Comparison of ENCODE assay signal across 8 cellular contexts in genomic region chr1:81799939-81800740, GRCh38. TPM values are rescaled to one million over a fixed set of nuclear protein-coding genes. Genes with fewer than 3 reads are reported as not detected.
DNase-seq lines count a peak whose midpoint lies in the region; ATAC-seq, FAIRE-seq and TF ChIP-seq lines count a peak whose summit lies in the region.

No MANE protein-coding gene starts in this region.

- no peaks in the 10 kb centered on the region for H3K9me3 Mint-ChIP-seq in stimulated activated memory B cell treated with anti-CD40 and anti-IgM and Interleukin-4, amounts not matched to agents 10 μg/mL and 1 μg/mL and 100 μg/mL, for 72 hours
- peaks cover 0 to 4% (median 0%) of the 10 kb centered on the region in 11 donors for H3K9me3 Mint-ChIP-seq in naive thymus-derived CD4-positive, alpha-beta T cell

- H3K27ac ChIP-seq in GM12878 (ENCODE audit: control insufficient read depth, insufficient read depth) = no peak overlapping the region
- no peak overlapping the region for H3K27ac ChIP-seq in naive thymus-derived CD4-positive, alpha-beta T cell (ENCODE audit: low read depth, low read length)

- H3K36me3 ChIP-seq in GM12878 (ENCODE audit: control insufficient read depth in 2 of 2, insufficient read depth in 2 of 2, low read length in 1 of 2) = no peaks in the 10 kb centered on the region
- no peaks in the 10 kb centered on the region for H3K36me3 ChIP-seq in naive thymus-derived CD4-positive, alpha-beta T cell (ENCODE audit: control insufficient read depth in 2 of 3, insufficient read depth in 3 of 3, low read length in 3 of 3)

- TF ChIP-seq CTCF in GM12878 (IDR thresholded peaks at IDR 0.05 in 2 of 3, conservative IDR thresholded peaks at IDR 0.05 in 1 of 3; ENCODE audit: control insufficient read depth in 2 of 3, extremely low read depth in 1 of 3, insufficient read depth in 1 of 3, low read depth in 3 of 3, low read length in 3 of 3) = no peak

- CTCF ChIA-PET in GM12878 (lab: Yijun Ruan, JAX) = interaction anchor here (0.7 to 2.9 kb wide), 3 partner anchors 9 to 250 kb away, joined by 3 to 13 read pairs (median 3); no protein-coding TSS in a partner anchor
- CTCF ChIA-PET in naive thymus-derived CD4-positive, alpha-beta T cell (lab: Charles Lee) = no interaction called here

- peaks cover 40% of the 10 kb centered on the region for H3K27me3 Mint-ChIP-seq in stimulated activated memory B cell treated with anti-CD40 and anti-IgM and Interleukin-4, amounts not matched to agents 10 μg/mL and 1 μg/mL and 100 μg/mL, for 72 hours
- peaks cover 38 to 56% (median 43%) of the 10 kb centered on the region in 5 donors for H3K27me3 Mint-ChIP-seq in naive thymus-derived CD4-positive, alpha-beta T cell

- POLR2A ChIA-PET in GM12878 (lab: Charles Lee) = no interaction called here
- POLR2A ChIA-PET in naive thymus-derived CD4-positive, alpha-beta T cell (lab: Charles Lee) = no interaction called here

- DNase-seq in DMS79 (lab: John Stamatoyannopoulos, UW) (peak; percentile 46), NCI-H1105 (lab: John Stamatoyannopoulos, UW) (peak; percentile 70), GM12878 (ENCODE audit: low read depth, low spot score) (no peak), iPS-NIHi7 (ENCODE audit: extremely low spot score) (peak; percentile 73), SIG-M5 treated with dmso at 0.1 percent for 504 hours (lab: John Stamatoyannopoulos, UW; ENCODE audit: unreplicated experiment) (no peak)
- DNase-seq in naive thymus-derived CD4-positive, alpha-beta T cell = no peak

- 0 out of 3 replicates have a peak, but pooled peaks have one; percentile 14 for ATAC-seq in GM12878
- no peak for ATAC-seq in stimulated activated memory B cell treated with anti-CD40 and anti-IgM and Interleukin-4, amounts not matched to agents 10 μg/mL and 1 μg/mL and 100 μg/mL, for 72 hours
- ATAC-seq in naive thymus-derived CD4-positive, alpha-beta T cell = no peak
- ATAC-seq in HG02623 (IDR thresholded peaks at IDR 0.05; ENCODE audit: unreplicated experiment) = no peak

- TF ChIP-seq RAD21 in GM12878 (IDR thresholded peaks at IDR 0.05; ENCODE audit: insufficient read depth, low read depth, low read length) = no peak

- no peak for TF ChIP-seq POLR2A in GM12878 (IDR thresholded peaks at IDR 0.05; ENCODE audit: low read depth, low read length)

- H4K20me1 ChIP-seq in GM12878 (ENCODE audit: control insufficient read depth, insufficient read depth) = no peaks in the 10 kb centered on the region

- peaks cover 18% of the 10 kb centered on the region for H3K4me1 Mint-ChIP-seq in stimulated activated memory B cell treated with anti-CD40 and anti-IgM and Interleukin-4, amounts not matched to agents 10 μg/mL and 1 μg/mL and 100 μg/mL, for 72 hours
- peaks cover 0 to 18% (median 6%) of the 10 kb centered on the region in 7 donors for H3K4me1 Mint-ChIP-seq in naive thymus-derived CD4-positive, alpha-beta T cell

- H2AFZ ChIP-seq in GM12878 (ENCODE audit: control insufficient read depth, low read depth, low read length) = no peak overlapping the region

- in situ Hi-C loops in GM12878 (cut with MboI) = no loop called here

- H3K36me3 Mint-ChIP-seq in stimulated activated memory B cell treated with anti-CD40 and anti-IgM and Interleukin-4, amounts not matched to agents 10 μg/mL and 1 μg/mL and 100 μg/mL, for 72 hours = no peaks in the 10 kb centered on the region
- H3K36me3 Mint-ChIP-seq in naive thymus-derived CD4-positive, alpha-beta T cell = peaks cover 0 to 5% (median 0%) of the 10 kb centered on the region in 5 donors

- no peaks in the 10 kb centered on the region for H3K9me3 ChIP-seq in GM12878 (replicated peaks; ENCODE audit: control insufficient read depth, insufficient read depth, low read length)
- H3K9me3 ChIP-seq in naive thymus-derived CD4-positive, alpha-beta T cell (ENCODE audit: control insufficient read depth in 2 of 3, low read length in 3 of 3) = no peaks in the 10 kb centered on the region

- FAIRE-seq in GM12878 (lab: Jason Lieb, UNC) = no peak

- peaks cover 10 to 11% of the 10 kb centered on the region in 2 experiments for H3K27me3 ChIP-seq in GM12878 (replicated peaks in 1 of 2; ENCODE audit: control insufficient read depth in 2 of 2, insufficient read depth in 2 of 2, low read length in 1 of 2)
- H3K27me3 ChIP-seq in naive thymus-derived CD4-positive, alpha-beta T cell (ENCODE audit: control insufficient read depth in 2 of 2, insufficient read depth in 2 of 2, low read length in 2 of 2) = no peaks in the 10 kb centered on the region

- no peak overlapping the region for H3K9ac ChIP-seq in GM12878 (ENCODE audit: control insufficient read depth, insufficient read depth, low read length)

- no peaks in the 10 kb centered on the region for H3K79me2 ChIP-seq in GM12878 (ENCODE audit: control insufficient read depth, insufficient read depth, low read length)

- no peaks in the 10 kb centered on the region for H3K4me1 ChIP-seq in GM12878 (ENCODE audit: control insufficient read depth, insufficient read depth, low read length)
- no peaks in the 10 kb centered on the region for H3K4me1 ChIP-seq in naive thymus-derived CD4-positive, alpha-beta T cell (ENCODE audit: control insufficient read depth in 2 of 2, insufficient read depth in 2 of 2, low read length in 2 of 2)

- H3K27ac Mint-ChIP-seq in stimulated activated memory B cell treated with anti-CD40 and anti-IgM and Interleukin-4, amounts not matched to agents 10 μg/mL and 1 μg/mL and 100 μg/mL, for 72 hours = no peak overlapping the region
- no peak overlapping the region for H3K27ac Mint-ChIP-seq in naive thymus-derived CD4-positive, alpha-beta T cell

- TF ChIP-seq EP300 in GM12878 (IDR thresholded peaks at IDR 0.05; ENCODE audit: borderline replicate concordance in 1 of 2, control insufficient read depth in 1 of 2, low read depth in 2 of 2, low read length in 2 of 2) = no peak

- SMC1A ChIA-PET in GM12878 (lab: Charles Lee; ENCODE audit: uncharacterized antibody, unreplicated experiment) = interaction anchor here (0.7 to 1.4 kb wide), 4 partner anchors 12 to 252 kb away, joined by 3 to 5 read pairs (median 4); no protein-coding TSS in a partner anchor

- intact Hi-C loops in GM12878 (cut with micrococcal nuclease; ENCODE audit: unreplicated experiment) = loop anchor here (2.0 to 10.0 kb wide), 2 partner anchors 251 to 385 kb away; no protein-coding TSS in a partner anchor
- intact Hi-C loops in naive thymus-derived CD4-positive, alpha-beta T cell (cut with micrococcal nuclease) = no loop called here

- 42% methylated on average over 49 of the region's 49 CpGs for WGBS in GM12878 (ENCODE audit: insufficient coverage, insufficient replicate concordance, low lambda C conversion rate, missing lambda C conversion rate)

- H3K4me2 ChIP-seq in GM12878 (ENCODE audit: control insufficient read depth, insufficient read depth) = no peak overlapping the region

- BruUV-seq in GM12878 (replicated peaks; lab: Mats Ljungman, UMichigan) = no TSS peak

- peak overlapping the region; percentile 53 for H3K4me3 Mint-ChIP-seq in stimulated activated memory B cell treated with anti-CD40 and anti-IgM and Interleukin-4, amounts not matched to agents 10 μg/mL and 1 μg/mL and 100 μg/mL, for 72 hours
- H3K4me3 Mint-ChIP-seq in naive thymus-derived CD4-positive, alpha-beta T cell = peak overlapping the region in 3 of 10 donors; percentile 26 to 49 (median 41)

- no peak overlapping the region for H3K4me3 ChIP-seq in GM12878
- H3K4me3 ChIP-seq in naive thymus-derived CD4-positive, alpha-beta T cell (ENCODE audit: low read length) = no peak overlapping the region

- RAD21 ChIA-PET in GM12878 (lab: Charles Lee; ENCODE audit: unreplicated experiment) = interaction anchor here (0.9 to 1.7 kb wide), 4 partner anchors 9 to 251 kb away, joined by 3 read pairs; no protein-coding TSS in a partner anchor

TF ChIP-seq in GM12878, 131 proteins besides CTCF, POLR2A, EP300 and RAD21:
- TF ChIP-seq NRF1 (conservative IDR thresholded peaks at IDR 0.05; ENCODE audit: low read depth, low read length) (no peak), TARDBP (IDR thresholded peaks at IDR 0.05; ENCODE audit: borderline replicate concordance) (no peak), HDAC2 (IDR thresholded peaks at IDR 0.05) (0 out of 2 replicates have a peak, but pooled peaks have one; percentile 56)

RNA-seq across cellular contexts. Expression of gene ADGRL2, which starts 0.6 kb away (rescaled TPM):
- 4.3 and 5.3 TPM in 2 replicates for total RNA-seq in GM12878 (2013; cell fraction: nucleolus; rRNA removed)
- 0.17 and 0.82 TPM in 2 replicates for total RNA-seq in GM12878 (2014; rRNA removed)
- 0.22 and 0.46 TPM in 2 replicates for total RNA-seq in GM12878 (2014; rRNA removed; fragmentation: Illumina TruSeq; extraction: Trizol)
- total RNA-seq in GM12878 (2021) = 0.43 and 0.51 TPM in 2 replicates
- polyA plus RNA-seq in GM12878 (2011; ENCODE audit: low read depth) = not detected
- 13.6 and 15.0 TPM in 2 replicates for polyA plus RNA-seq in GM12878 (2011; rRNA removed)
- 9.3 and 9.6 TPM in 2 replicates for polyA plus RNA-seq in GM12878 (2011; cell fraction: cytosol; rRNA removed)
- polyA plus RNA-seq in GM12878 (2011; cell fraction: nucleus; rRNA removed) = 12.5 and 23.8 TPM in 2 replicates
- polyA plus RNA-seq in GM12878 (2012) = 0.21 TPM in 1 of 2 replicates, not detected in the other
- polyA plus RNA-seq in GM12878 (2014; fragmentation: Illumina TruSeq; extraction: Trizol) = 0.26 and 0.27 TPM in 2 replicates
- polyA plus RNA-seq in GM12878 (2014; fragmentation: Nextera tagmentation; extraction: Ambion mirVana) = under 1 TPM; 0.03 to 0.18 TPM
- polyA plus RNA-seq in GM12878 (2014; rRNA removed) = 0.16 and 0.17 TPM in 2 replicates
- polyA plus RNA-seq in GM12878 (2016; fragmentation: Nextera tagmentation; extraction: Ambion mirVana) = under 1 TPM; 0.20 to 0.53 TPM
- polyA minus RNA-seq in GM12878 (2011; rRNA and poly(A)+ RNA removed) = 27.7 and 57.0 TPM in 2 replicates
- 8.0 and 8.8 TPM in 2 replicates for polyA minus RNA-seq in GM12878 (2011; cell fraction: cytosol; rRNA and poly(A)+ RNA removed)
- 29.5 and 30.4 TPM in 2 replicates for polyA minus RNA-seq in GM12878 (2011; cell fraction: nucleus; rRNA and poly(A)+ RNA removed)
- not detected for total RNA-seq in naive thymus-derived CD4-positive, alpha-beta T cell
- polyA plus RNA-seq in naive thymus-derived CD4-positive, alpha-beta T cell = not detected

Comparison
In these comparisons a context has a peak if more than half of its experiments do, and no peak if none do; other contexts are left out.
1. DNase-seq: peak in DMS79 (single experiment), NCI-H1105 (single experiment) and iPS-NIHi7 (single experiment); none in GM12878 (single experiment), naive thymus-derived CD4-positive, alpha-beta T cell (0 of 9) and SIG-M5 treated with dmso at 0.1 percent for 504 hours (single experiment).